8 cellular contexts compared by ENCODE assay signal in the genomic region with DNA sequence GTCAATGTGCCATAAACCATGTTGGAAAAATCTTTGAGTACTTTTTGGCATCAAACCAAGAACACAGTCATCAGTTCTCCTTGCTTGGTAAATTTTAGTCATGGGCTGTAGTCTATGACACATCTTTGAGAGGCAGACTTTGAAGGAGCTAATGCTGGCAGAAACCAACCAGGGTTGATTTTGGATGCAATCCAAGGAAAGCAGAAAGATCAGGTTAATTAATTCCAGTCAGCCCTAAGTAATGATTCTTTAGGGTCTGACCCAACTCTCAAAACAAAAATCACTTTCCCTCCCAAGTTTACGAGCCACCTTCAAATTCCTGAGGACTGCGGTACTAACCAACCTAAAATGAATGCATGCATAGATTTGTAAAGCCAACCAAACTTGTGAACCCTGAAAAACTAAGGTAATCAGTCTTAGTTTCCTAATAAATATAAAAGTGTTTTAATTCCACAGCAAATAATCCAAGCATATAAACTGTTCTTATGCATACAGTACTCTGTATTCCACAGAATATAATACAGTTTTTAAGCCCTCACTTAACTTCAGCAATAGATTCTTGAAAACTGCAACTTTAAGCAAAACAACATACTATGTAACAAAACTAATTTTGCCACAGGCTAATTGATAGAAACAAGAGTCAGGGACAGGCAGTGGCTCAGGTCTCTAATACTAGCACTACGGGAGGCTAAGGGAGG. TPM values are rescaled to one million over a fixed set of nuclear protein-coding genes. Genes with fewer than 3 reads are reported as not detected.
A peak's percentile ranks its signal among the peaks of the same experiment; 100 is the strongest.
DNase-seq lines count a peak whose midpoint lies in the region; ATAC-seq, FAIRE-seq and TF ChIP-seq lines count a peak whose summit lies in the region.

No MANE protein-coding gene starts in this region.

- no peaks in the 10 kb centered on the region for H3K9me1 ChIP-seq in keratinocyte (ENCODE audit: control insufficient read depth, extremely low read depth, insufficient read depth, low read length)

- H2AFZ ChIP-seq in keratinocyte (ENCODE audit: control insufficient read depth, low read length), result no peak overlapping the region

- H4K20me1 ChIP-seq in keratinocyte (ENCODE audit: control insufficient read depth, extremely low read depth, insufficient read depth, low read length), result peaks cover 3% of the 10 kb centered on the region

- H3K27ac ChIP-seq in HEK293 (ENCODE audit: extremely low read depth, low read depth, low read length), result peak overlapping the region; percentile 21; the same call in 1 of the 2 replicates
- H3K27ac ChIP-seq in keratinocyte (ENCODE audit: control insufficient read depth, insufficient read depth, low read length), result peak overlapping the region; percentile 62

- H3K4me1 ChIP-seq in HEK293 (ENCODE audit: control insufficient read depth, insufficient read depth, low read length) (peaks cover 34% of the 10 kb centered on the region), keratinocyte (ENCODE audit: control insufficient read depth, extremely low read depth, insufficient read depth, low read length) (peaks cover 23% of the 10 kb centered on the region)

- H3K36me3 ChIP-seq in HEK293 (ENCODE audit: control insufficient read depth in 2 of 2, insufficient read depth in 1 of 2, low read length in 2 of 2), result no peaks in the 10 kb centered on the region; a peak in 1 of 3 replicates
- no peaks in the 10 kb centered on the region for H3K36me3 ChIP-seq in keratinocyte (ENCODE audit: control insufficient read depth in 2 of 2, extremely low read depth in 1 of 2, insufficient read depth in 2 of 2, low read length in 2 of 2)

- POLR2A ChIA-PET in HEK293 (lab: Yijun Ruan, JAX), result no interaction called here

- FAIRE-seq in keratinocyte (lab: Jason Lieb, UNC), result peak; percentile 94

- no peak overlapping the region for H3K9ac ChIP-seq in keratinocyte (ENCODE audit: control insufficient read depth, extremely low read depth, insufficient read depth, low read length)

- DNase-seq in AG08395 (ENCODE audit: low spot score) (peak; percentile 86), keratinocyte (ENCODE audit: low read depth, low spot score) (peak; percentile 78)
- no peak for DNase-seq in stimulated activated CD4-positive, alpha-beta T cell treated with anti-CD3 and anti-CD28 coated beads, Interleukin-2, amount 100 ng/mL, for 48 hours

- peak; percentile 87 for ATAC-seq in SK-N-SH treated with all-trans-retinoic acid at 6 μM for 48 hours
- no peak for ATAC-seq in HG03460 (IDR thresholded peaks at IDR 0.05; ENCODE audit: unreplicated experiment)
- no peak for ATAC-seq in GM21528 (IDR thresholded peaks at IDR 0.05; ENCODE audit: low FRiP score, unreplicated experiment)
- ATAC-seq in HG03469 (IDR thresholded peaks at IDR 0.05; ENCODE audit: unreplicated experiment), result no peak

- H3K9me3 ChIP-seq in HEK293 (ENCODE audit: control insufficient read depth, insufficient read depth, low read depth, low read length) (no peaks in the 10 kb centered on the region), keratinocyte (ENCODE audit: control insufficient read depth, low read depth, low read length) (no peaks in the 10 kb centered on the region)

- no peak for TF ChIP-seq CTCF in HEK293 (tag by site-specific recombination; IDR thresholded peaks at IDR 0.05)
- TF ChIP-seq CTCF in keratinocyte (optimal IDR thresholded peaks at IDR 0.05 in 1 of 3, IDR thresholded peaks at IDR 0.05 in 1 of 3, conservative IDR thresholded peaks at IDR 0.05 in 1 of 3; ENCODE audit: extremely low read depth in 1 of 3, insufficient read depth in 2 of 3, low read length in 3 of 3), result no peak

- H3K27me3 ChIP-seq in keratinocyte (ENCODE audit: control insufficient read depth, extremely low read depth, insufficient read depth, low read length), result no peaks in the 10 kb centered on the region

- CTCF ChIA-PET in HEK293 (lab: Yijun Ruan, JAX), result no interaction called here

- H3K79me2 ChIP-seq in keratinocyte (ENCODE audit: control insufficient read depth, insufficient read depth, low read length), result peaks cover 45% of the 10 kb centered on the region

- peak overlapping the region; percentile 68 for H3K4me2 ChIP-seq in keratinocyte (ENCODE audit: control insufficient read depth, extremely low read depth, insufficient read depth, low read depth, low read length)

- dilution Hi-C loops in keratinocyte (cut with MboI; ENCODE audit: extremely low pct_ligation_motif_present, low sequenced_read_pairs), result no loop called here

- H3K4me3 ChIP-seq in HEK293 (ENCODE audit: low read depth, low read length) (no peak overlapping the region), keratinocyte (ENCODE audit: control insufficient read depth in 2 of 3, extremely low read depth in 1 of 3, insufficient read depth in 2 of 3, low read depth in 1 of 3, low read length in 3 of 3) (peak overlapping the region in 1 of 3 experiments; percentile 5)

TF ChIP-seq in HEK293, 187 proteins besides CTCF, POLR2A, EP300 and RAD21 (continues in another document):
- TF ChIP-seq MEIS1 (CRISPR knock-in tag; IDR thresholded peaks at IDR 0.05; ENCODE audit: borderline replicate concordance) (no peak), MZF1 (tag by site-specific recombination; IDR thresholded peaks at IDR 0.05; ENCODE audit: borderline replicate concordance) (no peak), ZXDB (tag by site-specific recombination; IDR thresholded peaks at IDR 0.05) (peak; percentile 89), ZFP41 (tag by site-specific recombination; IDR thresholded peaks at IDR 0.05; ENCODE audit: borderline replicate concordance) (no peak), ZNF785 (tag by site-specific recombination; IDR thresholded peaks at IDR 0.05) (no peak), ZNF776 (tag by site-specific recombination; IDR thresholded peaks at IDR 0.05; ENCODE audit: borderline replicate concordance) (no peak), ZEB2 (tag by site-specific recombination; IDR thresholded peaks at IDR 0.05) (peak; percentile 97), GFI1B (tag by site-specific recombination; IDR thresholded peaks at IDR 0.05) (peak; percentile 92), KLF8 (tag by site-specific recombination; IDR thresholded peaks at IDR 0.05) (peak; percentile 87)
- TF ChIP-seq, protein P1, sequence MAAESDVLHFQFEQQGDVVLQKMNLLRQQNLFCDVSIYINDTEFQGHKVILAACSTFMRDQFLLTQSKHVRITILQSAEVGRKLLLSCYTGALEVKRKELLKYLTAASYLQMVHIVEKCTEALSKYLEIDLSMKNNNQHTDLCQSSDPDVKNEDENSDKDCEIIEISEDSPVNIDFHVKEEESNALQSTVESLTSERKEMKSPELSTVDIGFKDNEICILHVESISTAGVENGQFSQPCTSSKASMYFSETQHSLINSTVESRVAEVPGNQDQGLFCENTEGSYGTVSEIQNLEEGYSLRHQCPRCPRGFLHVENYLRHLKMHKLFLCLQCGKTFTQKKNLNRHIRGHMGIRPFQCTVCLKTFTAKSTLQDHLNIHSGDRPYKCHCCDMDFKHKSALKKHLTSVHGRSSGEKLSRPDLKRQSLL (tag by site-specific recombination; IDR thresholded peaks at IDR 0.05), result no peak
- TF ChIP-seq, protein P2, sequence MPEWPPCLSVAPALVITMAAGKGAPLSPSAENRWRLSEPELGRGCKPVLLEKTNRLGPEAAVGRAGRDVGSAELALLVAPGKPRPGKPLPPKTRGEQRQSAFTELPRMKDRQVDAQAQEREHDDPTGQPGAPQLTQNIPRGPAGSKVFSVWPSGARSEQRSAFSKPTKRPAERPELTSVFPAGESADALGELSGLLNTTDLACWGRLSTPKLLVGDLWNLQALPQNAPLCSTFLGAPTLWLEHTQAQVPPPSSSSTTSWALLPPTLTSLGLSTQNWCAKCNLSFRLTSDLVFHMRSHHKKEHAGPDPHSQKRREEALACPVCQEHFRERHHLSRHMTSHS (tag by site-specific recombination; IDR thresholded peaks at IDR 0.05), result no peak

TF ChIP-seq in SK-N-SH treated with all-trans-retinoic acid at 6 μM for 48 hours, 23 proteins besides CTCF, POLR2A, EP300 and RAD21:
- TF ChIP-seq ISL1 (CRISPR knock-in tag; IDR thresholded peaks at IDR 0.05), result peak; percentile 89
- no peak for TF ChIP-seq CSDC2 (CRISPR knock-in tag; IDR thresholded peaks at IDR 0.05)
- TF ChIP-seq, protein P3, sequence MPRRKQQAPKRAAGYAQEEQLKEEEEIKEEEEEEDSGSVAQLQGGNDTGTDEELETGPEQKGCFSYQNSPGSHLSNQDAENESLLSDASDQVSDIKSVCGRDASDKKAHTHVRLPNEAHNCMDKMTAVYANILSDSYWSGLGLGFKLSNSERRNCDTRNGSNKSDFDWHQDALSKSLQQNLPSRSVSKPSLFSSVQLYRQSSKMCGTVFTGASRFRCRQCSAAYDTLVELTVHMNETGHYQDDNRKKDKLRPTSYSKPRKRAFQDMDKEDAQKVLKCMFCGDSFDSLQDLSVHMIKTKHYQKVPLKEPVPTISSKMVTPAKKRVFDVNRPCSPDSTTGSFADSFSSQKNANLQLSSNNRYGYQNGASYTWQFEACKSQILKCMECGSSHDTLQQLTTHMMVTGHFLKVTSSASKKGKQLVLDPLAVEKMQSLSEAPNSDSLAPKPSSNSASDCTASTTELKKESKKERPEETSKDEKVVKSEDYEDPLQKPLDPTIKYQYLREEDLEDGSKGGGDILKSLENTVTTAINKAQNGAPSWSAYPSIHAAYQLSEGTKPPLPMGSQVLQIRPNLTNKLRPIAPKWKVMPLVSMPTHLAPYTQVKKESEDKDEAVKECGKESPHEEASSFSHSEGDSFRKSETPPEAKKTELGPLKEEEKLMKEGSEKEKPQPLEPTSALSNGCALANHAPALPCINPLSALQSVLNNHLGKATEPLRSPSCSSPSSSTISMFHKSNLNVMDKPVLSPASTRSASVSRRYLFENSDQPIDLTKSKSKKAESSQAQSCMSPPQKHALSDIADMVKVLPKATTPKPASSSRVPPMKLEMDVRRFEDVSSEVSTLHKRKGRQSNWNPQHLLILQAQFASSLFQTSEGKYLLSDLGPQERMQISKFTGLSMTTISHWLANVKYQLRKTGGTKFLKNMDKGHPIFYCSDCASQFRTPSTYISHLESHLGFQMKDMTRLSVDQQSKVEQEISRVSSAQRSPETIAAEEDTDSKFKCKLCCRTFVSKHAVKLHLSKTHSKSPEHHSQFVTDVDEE (CRISPR knock-in tag; IDR thresholded peaks at IDR 0.05), result 0 out of 2 replicates have a peak, but pooled peaks have one; percentile 37
- TF ChIP-seq GLIS3 (CRISPR knock-in tag; IDR thresholded peaks at IDR 0.05), result 0 out of 2 replicates have a peak, but pooled peaks have one; percentile 18

RNA-seq across cellular contexts. Expression of a gene that starts 22.0 kb away (rescaled TPM):
- 18.0 to 33.7 TPM (median 24.0 TPM) in 3 replicates for polyA plus RNA-seq in keratinocyte
- 28.2 TPM for polyA plus RNA-seq in keratinocyte (2011; ENCODE audit: low read depth)
- polyA plus RNA-seq in keratinocyte (2011; cell fraction: cytosol; rRNA removed), result 21.2 and 31.8 TPM in 2 replicates
- 16.8 and 22.6 TPM in 2 replicates for polyA plus RNA-seq in keratinocyte (2011; cell fraction: nucleus; rRNA removed)
- polyA plus RNA-seq in keratinocyte (2012; ENCODE audit: low replicate concordance), result 24.6 and 26.0 TPM in 2 replicates
- 4.5 to 18.2 TPM (median 9.9 TPM) in 3 replicates for polyA minus RNA-seq in keratinocyte
- polyA minus RNA-seq in keratinocyte (2011; cell fraction: cytosol; rRNA and poly(A)+ RNA removed), result 44.1 TPM
- polyA minus RNA-seq in keratinocyte (2011; cell fraction: nucleus; rRNA and poly(A)+ RNA removed), result 34.5 and 40.1 TPM in 2 replicates

Comparison
In these comparisons a context has a peak if more than half of its experiments do, and no peak if none do; other contexts are left out.
1. DNase-seq: peak in AG08395 (single experiment) and keratinocyte (single experiment); none in stimulated activated CD4-positive, alpha-beta T cell treated with anti-CD3 and anti-CD28 coated beads, Interleukin-2, amount 100 ng/mL, for 48 hours (0 of 2).